In genomic region chr12:48175613-48176416, GRCh38 we compare ENCODE assay signal across 14 cellular contexts. TPM values are rescaled to one million over a fixed set of nuclear protein-coding genes. Genes with fewer than 3 reads are reported as not detected.
DNase-seq lines count a peak whose midpoint lies in the region; ATAC-seq and TF ChIP-seq lines count a peak whose summit lies in the region.
"Had no signal": no experiment of that assay in that cellular context is flagged by ENCODE, and none has a peak within 500 bp of the region (broad histone marks: within the 10 kb centered on the region; RNA-seq: fewer than 3 reads in every experiment).

No MANE protein-coding gene starts in this region.

- peak overlapping the region; percentile 8 for H3K4me2 ChIP-seq in fibroblast of lung (ENCODE audit: extremely low read depth, insufficient read depth, low read length)

- H3K4me3 ChIP-seq in fibroblast of lung (replicated peaks in 1 of 4; ENCODE audit: control extremely low read depth in 1 of 4, insufficient read depth in 1 of 4, low read depth in 3 of 4, low read length in 4 of 4) = peak overlapping the region in 1 of 4 experiments; percentile 29
- H3K4me3 ChIP-seq: transverse colon had no signal

- H3K27me3 Mint-ChIP-seq in activated naive CD8-positive, alpha-beta T cell treated with anti-CD3 and anti-CD28 coated beads, Interleukin-2, amount 10 ng/mL, durations not matched to agents 7 days and 5 days = peaks cover 20% of the 10 kb centered on the region
- H3K27me3 Mint-ChIP-seq in activated naive CD8-positive, alpha-beta T cell treated with anti-CD3 and anti-CD28 coated beads, Interleukin-2, amount 50 U/mL, for 24 hours = peaks cover 5% of the 10 kb centered on the region
- H3K27me3 Mint-ChIP-seq in type B pancreatic cell = peaks cover 24% of the 10 kb centered on the region

- H3K4me1 Mint-ChIP-seq in activated naive CD8-positive, alpha-beta T cell treated with anti-CD3 and anti-CD28 coated beads, Interleukin-2, amount 10 ng/mL, durations not matched to agents 7 days and 5 days = peaks cover 11% of the 10 kb centered on the region
- H3K4me1 Mint-ChIP-seq in activated naive CD8-positive, alpha-beta T cell treated with anti-CD3 and anti-CD28 coated beads, Interleukin-2, amount 50 U/mL, for 24 hours = peaks cover 4% of the 10 kb centered on the region
- peaks cover 17% of the 10 kb centered on the region for H3K4me1 Mint-ChIP-seq in type B pancreatic cell (ENCODE audit: unreplicated experiment)

- no peaks in the 10 kb centered on the region for H3K79me2 ChIP-seq in fibroblast of lung (ENCODE audit: control insufficient read depth, insufficient read depth, low read length)

- peaks cover 31% of the 10 kb centered on the region for H3K27me3 ChIP-seq in fibroblast of lung (ENCODE audit: control insufficient read depth, insufficient read depth, low read length)

- H3K36me3 ChIP-seq in fibroblast of lung (ENCODE audit: control insufficient read depth, insufficient read depth, low read length) = no peaks in the 10 kb centered on the region
- H3K36me3 ChIP-seq: transverse colon had no signal

- H4K20me1 ChIP-seq in fibroblast of lung (ENCODE audit: control insufficient read depth, extremely low read depth, insufficient read depth, low read length) = no peaks in the 10 kb centered on the region

- peak overlapping the region; percentile 44 for H3K27ac Mint-ChIP-seq in activated naive CD8-positive, alpha-beta T cell treated with anti-CD3 and anti-CD28 coated beads, Interleukin-2, amount 10 ng/mL, durations not matched to agents 7 days and 5 days
- H3K27ac Mint-ChIP-seq in activated naive CD8-positive, alpha-beta T cell treated with anti-CD3 and anti-CD28 coated beads, Interleukin-2, amount 50 U/mL, for 24 hours = no peak overlapping the region
- peak overlapping the region; percentile 26 for H3K27ac Mint-ChIP-seq in type B pancreatic cell

- no peaks in the 10 kb centered on the region for H3K4me1 ChIP-seq in fibroblast of lung (ENCODE audit: control insufficient read depth, extremely low read depth, insufficient read depth, low read length)
- H3K4me1 ChIP-seq: transverse colon had no signal

- no peaks in the 10 kb centered on the region for H3K9me3 ChIP-seq in fibroblast of lung (ENCODE audit: control insufficient read depth, insufficient read depth, low read depth, low read length)
- H3K9me3 ChIP-seq: transverse colon had no signal

- H3K9ac ChIP-seq in fibroblast of lung (ENCODE audit: insufficient read depth, low read length) = no peak overlapping the region

- H3K27ac ChIP-seq in fibroblast of lung (ENCODE audit: insufficient read depth, low read length) = no peak overlapping the region
- H3K27ac ChIP-seq: C4-2B, transverse colon had no signal

- no peak for ATAC-seq in activated naive CD8-positive, alpha-beta T cell treated with anti-CD3 and anti-CD28 coated beads, Interleukin-2, amount 10 ng/mL, durations not matched to agents 7 days and 5 days (ENCODE audit: low read depth)
- no peak for ATAC-seq in activated naive CD8-positive, alpha-beta T cell treated with anti-CD3 and anti-CD28 coated beads, Interleukin-2, amount 50 U/mL, for 24 hours

- H3K4me3 Mint-ChIP-seq in activated naive CD8-positive, alpha-beta T cell treated with anti-CD3 and anti-CD28 coated beads, Interleukin-2, amount 10 ng/mL, durations not matched to agents 7 days and 5 days = peak overlapping the region; percentile 70
- H3K4me3 Mint-ChIP-seq in activated naive CD8-positive, alpha-beta T cell treated with anti-CD3 and anti-CD28 coated beads, Interleukin-2, amount 50 U/mL, for 24 hours = no peak overlapping the region
- H3K4me3 Mint-ChIP-seq in type B pancreatic cell = peak overlapping the region; percentile 53

- H2AFZ ChIP-seq in fibroblast of lung (ENCODE audit: low read length) = no peak overlapping the region

- POLR2A ChIA-PET in activated naive CD8-positive, alpha-beta T cell treated with anti-CD3 and anti-CD28 coated beads, Interleukin-2, amount 10 ng/mL, durations not matched to agents 7 days and 5 days (lab: Charles Lee) = interaction anchor here (0.7 to 1.0 kb wide), 2 partner anchors 24 to 409 kb away, joined by 3 read pairs; no protein-coding TSS in a partner anchor

- H3K9me3 Mint-ChIP-seq in activated naive CD8-positive, alpha-beta T cell treated with anti-CD3 and anti-CD28 coated beads, Interleukin-2, amount 10 ng/mL, durations not matched to agents 7 days and 5 days = no peaks in the 10 kb centered on the region
- H3K9me3 Mint-ChIP-seq in activated naive CD8-positive, alpha-beta T cell treated with anti-CD3 and anti-CD28 coated beads, Interleukin-2, amount 50 U/mL, for 24 hours = no peaks in the 10 kb centered on the region
- no peaks in the 10 kb centered on the region for H3K9me3 Mint-ChIP-seq in type B pancreatic cell

- H3K36me3 Mint-ChIP-seq in activated naive CD8-positive, alpha-beta T cell treated with anti-CD3 and anti-CD28 coated beads, Interleukin-2, amount 10 ng/mL, durations not matched to agents 7 days and 5 days = no peaks in the 10 kb centered on the region
- no peaks in the 10 kb centered on the region for H3K36me3 Mint-ChIP-seq in activated naive CD8-positive, alpha-beta T cell treated with anti-CD3 and anti-CD28 coated beads, Interleukin-2, amount 50 U/mL, for 24 hours (ENCODE audit: low read depth)
- H3K36me3 Mint-ChIP-seq in type B pancreatic cell = no peaks in the 10 kb centered on the region

- no peak for DNase-seq in activated naive CD8-positive, alpha-beta T cell treated with anti-CD3 and anti-CD28 coated beads, Interleukin-2, amount 10 ng/mL, durations not matched to agents 7 days and 5 days
- DNase-seq in activated naive CD8-positive, alpha-beta T cell treated with anti-CD3 and anti-CD28 coated beads, Interleukin-2, amount 50 U/mL, for 24 hours = no peak
- peak; percentile 87 for DNase-seq in OCI-M1 (lab: John Stamatoyannopoulos, UW)
- peak in 1 of 2 donors; percentile 55 for DNase-seq in fibroblast of lung (ENCODE audit: low read depth in 2 of 2)
- no peak for DNase-seq in type B pancreatic cell (ENCODE audit: extremely low spot score, unreplicated experiment)
- no peak for DNase-seq in DMS114 treated with DMSO at 0.1 percent for 48 hours (lab: John Stamatoyannopoulos, UW; ENCODE audit: unreplicated experiment)
- DNase-seq in stimulated activated CD4-positive, alpha-beta T cell treated with anti-CD3 and anti-CD28 coated beads, Interleukin-2, amount 100 ng/mL, for 24 hours = no peak
- no peak for DNase-seq in AG08395 (ENCODE audit: low spot score)
- DNase-seq: activated T-cell treated with anti-CD3 and anti-CD28 coated beads, Interleukin-2, amount 50 U/mL, for 48 hours; NCI-H187 treated with DMSO at 0.1 percent for 48 hours; transverse colon had no signal

- TF ChIP-seq CTCF in fibroblast of lung (conservative IDR thresholded peaks at IDR 0.05 in 1 of 2, IDR thresholded peaks at IDR 0.05 in 1 of 2; ENCODE audit: low read depth in 1 of 2, low read length in 2 of 2) (no peak), type B pancreatic cell (conservative IDR thresholded peaks at IDR 0.05) (no peak)

RNA-seq across cellular contexts. Expression of gene CCDC184, which starts 7.6 kb away (rescaled TPM):
- under 1 TPM; 0.57 to 0.58 TPM for total RNA-seq in activated naive CD8-positive, alpha-beta T cell treated with anti-CD3 and anti-CD28 coated beads, Interleukin-2, amount 10 ng/mL, durations not matched to agents 7 days and 5 days
- total RNA-seq in fibroblast of lung (under 0.01 and 0.17 TPM in 2 replicates), type B pancreatic cell (ENCODE audit: low replicate concordance) (0.98 and 2.4 TPM in 2 replicates)
- polyA plus RNA-seq in fibroblast of lung = 0.28 and 0.30 TPM in 2 replicates
- 0.36 and 0.47 TPM in 2 replicates for polyA plus RNA-seq in fibroblast of lung (2012)
- 0.78 TPM in 1 of 2 replicates, not detected in the other for polyA minus RNA-seq in fibroblast of lung (ENCODE audit: low replicate concordance)
- total RNA-seq: bronchial epithelial cell had no signal

RNA-seq across cellular contexts. Expression of gene ASB8, which starts 18.5 kb away (rescaled TPM):
- total RNA-seq in activated naive CD8-positive, alpha-beta T cell treated with anti-CD3 and anti-CD28 coated beads, Interleukin-2, amount 10 ng/mL, durations not matched to agents 7 days and 5 days = 10 to 100 TPM; 47.6 to 53.9 TPM
- total RNA-seq in fibroblast of lung (13.1 and 23.8 TPM in 2 replicates), type B pancreatic cell (ENCODE audit: low replicate concordance) (27.0 and 29.5 TPM in 2 replicates)
- 32.8 and 35.0 TPM in 2 replicates for polyA plus RNA-seq in fibroblast of lung
- polyA plus RNA-seq in fibroblast of lung (2012) = 28.4 and 38.2 TPM in 2 replicates
- polyA minus RNA-seq in fibroblast of lung (ENCODE audit: low replicate concordance) = 25.0 and 25.3 TPM in 2 replicates

RNA-seq across cellular contexts. Expression of gene OR10AD1, which starts 27.3 kb away (rescaled TPM):
- not detected for total RNA-seq in activated naive CD8-positive, alpha-beta T cell treated with anti-CD3 and anti-CD28 coated beads, Interleukin-2, amount 10 ng/mL, durations not matched to agents 7 days and 5 days
- total RNA-seq in fibroblast of lung (not detected in 2 replicates), type B pancreatic cell (ENCODE audit: low replicate concordance) (not detected in 2 replicates)
- polyA plus RNA-seq in fibroblast of lung = not detected in 2 replicates
- polyA plus RNA-seq in fibroblast of lung (2012) = not detected in 2 replicates
- polyA minus RNA-seq in fibroblast of lung (ENCODE audit: low replicate concordance) = not detected in 2 replicates
- total RNA-seq: bronchial epithelial cell, epithelial cell of proximal tubule, transverse colon had no signal

RNA-seq across cellular contexts. Expression of gene PFKM, which starts 56.7 kb away (rescaled TPM):
- total RNA-seq in activated naive CD8-positive, alpha-beta T cell treated with anti-CD3 and anti-CD28 coated beads, Interleukin-2, amount 10 ng/mL, durations not matched to agents 7 days and 5 days = 10 to 100 TPM; 23.9 to 26.2 TPM
- total RNA-seq in fibroblast of lung = 87.1 and 98.9 TPM in 2 replicates
- polyA plus RNA-seq in fibroblast of lung = 87.6 and 88.4 TPM in 2 replicates
- polyA plus RNA-seq in fibroblast of lung (2012) = 64.1 and 66.1 TPM in 2 replicates
- polyA minus RNA-seq in fibroblast of lung (ENCODE audit: low replicate concordance) = 106 and 147 TPM in 2 replicates
- 99.0 and 119 TPM in 2 replicates for total RNA-seq in type B pancreatic cell (ENCODE audit: low replicate concordance)
